Comparison of ENCODE assay signal across 1 cellular context in genomic region chr16:89922477-89922883, GRCh38.
A peak's percentile ranks its signal among the peaks of the same experiment; 100 is the strongest.
TF ChIP-seq lines count a peak whose summit lies in the region.

No MANE protein-coding gene starts in this region.

TF ChIP-seq in K562, 482 proteins besides CTCF, POLR2A, EP300 and RAD21 (continued from another document and continues in another):
- TF ChIP-seq, protein P1, sequence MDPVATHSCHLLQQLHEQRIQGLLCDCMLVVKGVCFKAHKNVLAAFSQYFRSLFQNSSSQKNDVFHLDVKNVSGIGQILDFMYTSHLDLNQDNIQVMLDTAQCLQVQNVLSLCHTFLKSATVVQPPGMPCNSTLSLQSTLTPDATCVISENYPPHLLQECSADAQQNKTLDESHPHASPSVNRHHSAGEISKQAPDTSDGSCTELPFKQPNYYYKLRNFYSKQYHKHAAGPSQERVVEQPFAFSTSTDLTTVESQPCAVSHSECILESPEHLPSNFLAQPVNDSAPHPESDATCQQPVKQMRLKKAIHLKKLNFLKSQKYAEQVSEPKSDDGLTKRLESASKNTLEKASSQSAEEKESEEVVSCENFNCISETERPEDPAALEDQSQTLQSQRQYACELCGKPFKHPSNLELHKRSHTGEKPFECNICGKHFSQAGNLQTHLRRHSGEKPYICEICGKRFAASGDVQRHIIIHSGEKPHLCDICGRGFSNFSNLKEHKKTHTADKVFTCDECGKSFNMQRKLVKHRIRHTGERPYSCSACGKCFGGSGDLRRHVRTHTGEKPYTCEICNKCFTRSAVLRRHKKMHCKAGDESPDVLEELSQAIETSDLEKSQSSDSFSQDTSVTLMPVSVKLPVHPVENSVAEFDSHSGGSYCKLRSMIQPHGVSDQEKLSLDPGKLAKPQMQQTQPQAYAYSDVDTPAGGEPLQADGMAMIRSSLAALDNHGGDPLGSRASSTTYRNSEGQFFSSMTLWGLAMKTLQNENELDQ (CRISPR knock-in tag; IDR thresholded peaks at IDR 0.05; ENCODE audit: borderline replicate concordance) = 0 out of 2 replicates have a peak, but pooled peaks have one; percentile 1
- TF ChIP-seq PTRF (tag; IDR thresholded peaks at IDR 0.05) = no peak
- TF ChIP-seq NR1H2 (CRISPR knock-in tag; IDR thresholded peaks at IDR 0.05) = no peak
- TF ChIP-seq ZNF561 (CRISPR knock-in tag; conservative IDR thresholded peaks at IDR 0.05) = no peak
- no peak for TF ChIP-seq EHMT2 (IDR thresholded peaks at IDR 0.05)
- TF ChIP-seq ZNF277 (CRISPR knock-in tag; IDR thresholded peaks at IDR 0.05; ENCODE audit: borderline replicate concordance) = no peak
- TF ChIP-seq RBM14 (IDR thresholded peaks at IDR 0.05; ENCODE audit: borderline replicate concordance, insufficient read depth, low read depth, low read length) = no peak
- TF ChIP-seq ZEB2 (IDR thresholded peaks at IDR 0.05) = no peak
- TF ChIP-seq, protein P2, sequence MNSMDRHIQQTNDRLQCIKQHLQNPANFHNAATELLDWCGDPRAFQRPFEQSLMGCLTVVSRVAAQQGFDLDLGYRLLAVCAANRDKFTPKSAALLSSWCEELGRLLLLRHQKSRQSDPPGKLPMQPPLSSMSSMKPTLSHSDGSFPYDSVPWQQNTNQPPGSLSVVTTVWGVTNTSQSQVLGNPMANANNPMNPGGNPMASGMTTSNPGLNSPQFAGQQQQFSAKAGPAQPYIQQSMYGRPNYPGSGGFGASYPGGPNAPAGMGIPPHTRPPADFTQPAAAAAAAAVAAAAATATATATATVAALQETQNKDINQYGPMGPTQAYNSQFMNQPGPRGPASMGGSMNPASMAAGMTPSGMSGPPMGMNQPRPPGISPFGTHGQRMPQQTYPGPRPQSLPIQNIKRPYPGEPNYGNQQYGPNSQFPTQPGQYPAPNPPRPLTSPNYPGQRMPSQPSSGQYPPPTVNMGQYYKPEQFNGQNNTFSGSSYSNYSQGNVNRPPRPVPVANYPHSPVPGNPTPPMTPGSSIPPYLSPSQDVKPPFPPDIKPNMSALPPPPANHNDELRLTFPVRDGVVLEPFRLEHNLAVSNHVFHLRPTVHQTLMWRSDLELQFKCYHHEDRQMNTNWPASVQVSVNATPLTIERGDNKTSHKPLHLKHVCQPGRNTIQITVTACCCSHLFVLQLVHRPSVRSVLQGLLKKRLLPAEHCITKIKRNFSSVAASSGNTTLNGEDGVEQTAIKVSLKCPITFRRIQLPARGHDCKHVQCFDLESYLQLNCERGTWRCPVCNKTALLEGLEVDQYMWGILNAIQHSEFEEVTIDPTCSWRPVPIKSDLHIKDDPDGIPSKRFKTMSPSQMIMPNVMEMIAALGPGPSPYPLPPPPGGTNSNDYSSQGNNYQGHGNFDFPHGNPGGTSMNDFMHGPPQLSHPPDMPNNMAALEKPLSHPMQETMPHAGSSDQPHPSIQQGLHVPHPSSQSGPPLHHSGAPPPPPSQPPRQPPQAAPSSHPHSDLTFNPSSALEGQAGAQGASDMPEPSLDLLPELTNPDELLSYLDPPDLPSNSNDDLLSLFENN (IDR thresholded peaks at IDR 0.05; ENCODE audit: low read depth in 2 of 2, low read length in 2 of 2) = no peak
- TF ChIP-seq ZNF174 (CRISPR knock-in tag; IDR thresholded peaks at IDR 0.05) = no peak
- no peak for TF ChIP-seq ZNF717 (CRISPR knock-in tag; IDR thresholded peaks at IDR 0.05)
- TF ChIP-seq TCF7 (IDR thresholded peaks at IDR 0.05; ENCODE audit: borderline replicate concordance) = no peak
- TF ChIP-seq RB1 (IDR thresholded peaks at IDR 0.05; ENCODE audit: low read depth) = no peak
- TF ChIP-seq SLC30A9 (CRISPR knock-in tag; IDR thresholded peaks at IDR 0.05) = no peak
- no peak for TF ChIP-seq ETV5 (CRISPR knock-in tag; IDR thresholded peaks at IDR 0.05; ENCODE audit: low read depth)
- TF ChIP-seq, protein P3, sequence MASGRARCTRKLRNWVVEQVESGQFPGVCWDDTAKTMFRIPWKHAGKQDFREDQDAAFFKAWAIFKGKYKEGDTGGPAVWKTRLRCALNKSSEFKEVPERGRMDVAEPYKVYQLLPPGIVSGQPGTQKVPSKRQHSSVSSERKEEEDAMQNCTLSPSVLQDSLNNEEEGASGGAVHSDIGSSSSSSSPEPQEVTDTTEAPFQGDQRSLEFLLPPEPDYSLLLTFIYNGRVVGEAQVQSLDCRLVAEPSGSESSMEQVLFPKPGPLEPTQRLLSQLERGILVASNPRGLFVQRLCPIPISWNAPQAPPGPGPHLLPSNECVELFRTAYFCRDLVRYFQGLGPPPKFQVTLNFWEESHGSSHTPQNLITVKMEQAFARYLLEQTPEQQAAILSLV (tag; IDR thresholded peaks at IDR 0.05) = no peak
- TF ChIP-seq SAP30 (IDR thresholded peaks at IDR 0.05; ENCODE audit: borderline replicate concordance, insufficient read depth, low read depth, low read length, poor library complexity, severe bottlenecking) = peak; percentile 23
- no peak for TF ChIP-seq HBP1 (CRISPR knock-in tag; IDR thresholded peaks at IDR 0.05)
- no peak for TF ChIP-seq NFXL1 (CRISPR knock-in tag; IDR thresholded peaks at IDR 0.05)
- no peak for TF ChIP-seq BDP1 (IDR thresholded peaks at IDR 0.05; ENCODE audit: insufficient read depth, insufficient read length)
- TF ChIP-seq NCOA1 (IDR thresholded peaks at IDR 0.05; ENCODE audit: low read depth) = no peak
- no peak for TF ChIP-seq PRPF4 (IDR thresholded peaks at IDR 0.05; ENCODE audit: insufficient read depth, low read depth, low read length, poor library complexity, severe bottlenecking)
- no peak for TF ChIP-seq TAL1 (IDR thresholded peaks at IDR 0.05)
- TF ChIP-seq HMG20A (CRISPR knock-in tag; conservative IDR thresholded peaks at IDR 0.05) = no peak
- no peak for TF ChIP-seq FOXJ2 (tag; IDR thresholded peaks at IDR 0.05)
- TF ChIP-seq NUFIP1 (IDR thresholded peaks at IDR 0.05; ENCODE audit: partially characterized antibody) = no peak
- TF ChIP-seq, protein P4, sequence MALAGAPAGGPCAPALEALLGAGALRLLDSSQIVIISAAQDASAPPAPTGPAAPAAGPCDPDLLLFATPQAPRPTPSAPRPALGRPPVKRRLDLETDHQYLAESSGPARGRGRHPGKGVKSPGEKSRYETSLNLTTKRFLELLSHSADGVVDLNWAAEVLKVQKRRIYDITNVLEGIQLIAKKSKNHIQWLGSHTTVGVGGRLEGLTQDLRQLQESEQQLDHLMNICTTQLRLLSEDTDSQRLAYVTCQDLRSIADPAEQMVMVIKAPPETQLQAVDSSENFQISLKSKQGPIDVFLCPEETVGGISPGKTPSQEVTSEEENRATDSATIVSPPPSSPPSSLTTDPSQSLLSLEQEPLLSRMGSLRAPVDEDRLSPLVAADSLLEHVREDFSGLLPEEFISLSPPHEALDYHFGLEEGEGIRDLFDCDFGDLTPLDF (CRISPR knock-in tag; IDR thresholded peaks at IDR 0.05) = no peak
- no peak for TF ChIP-seq HNRNPL (IDR thresholded peaks at IDR 0.05; ENCODE audit: low read depth, low read length)
- TF ChIP-seq NCOR1 (IDR thresholded peaks at IDR 0.05) = no peak
- TF ChIP-seq ZBTB9 (CRISPR knock-in tag; IDR thresholded peaks at IDR 0.05) = no peak
- TF ChIP-seq MTA1 (IDR thresholded peaks at IDR 0.05; ENCODE audit: borderline replicate concordance) = no peak
- no peak for TF ChIP-seq NR2C2 (CRISPR knock-in tag; IDR thresholded peaks at IDR 0.05)
- no peak for TF ChIP-seq NR2C2 (tag; IDR thresholded peaks at IDR 0.05)
- no peak for TF ChIP-seq NR2C1 (IDR thresholded peaks at IDR 0.05)
- TF ChIP-seq NR2C1 (tag; IDR thresholded peaks at IDR 0.05) = no peak
- TF ChIP-seq PHF8 (IDR thresholded peaks at IDR 0.05; ENCODE audit: borderline replicate concordance, low read length) = no peak
- TF ChIP-seq, protein P5, sequence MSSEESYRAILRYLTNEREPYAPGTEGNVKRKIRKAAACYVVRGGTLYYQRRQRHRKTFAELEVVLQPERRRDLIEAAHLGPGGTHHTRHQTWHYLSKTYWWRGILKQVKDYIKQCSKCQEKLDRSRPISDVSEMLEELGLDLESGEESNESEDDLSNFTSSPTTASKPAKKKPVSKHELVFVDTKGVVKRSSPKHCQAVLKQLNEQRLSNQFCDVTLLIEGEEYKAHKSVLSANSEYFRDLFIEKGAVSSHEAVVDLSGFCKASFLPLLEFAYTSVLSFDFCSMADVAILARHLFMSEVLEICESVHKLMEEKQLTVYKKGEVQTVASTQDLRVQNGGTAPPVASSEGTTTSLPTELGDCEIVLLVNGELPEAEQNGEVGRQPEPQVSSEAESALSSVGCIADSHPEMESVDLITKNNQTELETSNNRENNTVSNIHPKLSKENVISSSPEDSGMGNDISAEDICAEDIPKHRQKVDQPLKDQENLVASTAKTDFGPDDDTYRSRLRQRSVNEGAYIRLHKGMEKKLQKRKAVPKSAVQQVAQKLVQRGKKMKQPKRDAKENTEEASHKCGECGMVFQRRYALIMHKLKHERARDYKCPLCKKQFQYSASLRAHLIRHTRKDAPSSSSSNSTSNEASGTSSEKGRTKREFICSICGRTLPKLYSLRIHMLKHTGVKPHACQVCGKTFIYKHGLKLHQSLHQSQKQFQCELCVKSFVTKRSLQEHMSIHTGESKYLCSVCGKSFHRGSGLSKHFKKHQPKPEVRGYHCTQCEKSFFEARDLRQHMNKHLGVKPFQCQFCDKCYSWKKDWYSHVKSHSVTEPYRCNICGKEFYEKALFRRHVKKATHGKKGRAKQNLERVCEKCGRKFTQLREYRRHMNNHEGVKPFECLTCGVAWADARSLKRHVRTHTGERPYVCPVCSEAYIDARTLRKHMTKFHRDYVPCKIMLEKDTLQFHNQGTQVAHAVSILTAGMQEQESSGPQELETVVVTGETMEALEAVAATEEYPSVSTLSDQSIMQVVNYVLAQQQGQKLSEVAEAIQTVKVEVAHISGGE (CRISPR knock-in tag; IDR thresholded peaks at IDR 0.05) = 0 out of 6 replicates have a peak, but pooled peaks of 1 of the 3 experiments have one; percentile 35
- no peak for TF ChIP-seq SMARCC2 (IDR thresholded peaks at IDR 0.05; ENCODE audit: low read depth)
- peak; percentile 81 for TF ChIP-seq JUN (IDR thresholded peaks at IDR 0.05; ENCODE audit: borderline replicate concordance, low read depth, low read length)
- 0 out of 2 replicates have a peak, but pooled peaks have one; percentile 12 for TF ChIP-seq JUN (CRISPR knock-in tag; IDR thresholded peaks at IDR 0.05; ENCODE audit: borderline replicate concordance)
- no peak for TF ChIP-seq PHF21A (IDR thresholded peaks at IDR 0.05; ENCODE audit: borderline replicate concordance, low read depth)
- TF ChIP-seq SMAD3 (CRISPR knock-in tag; conservative IDR thresholded peaks at IDR 0.05) = no peak
- TF ChIP-seq KHSRP (IDR thresholded peaks at IDR 0.05) = no peak
- TF ChIP-seq, protein P6, sequence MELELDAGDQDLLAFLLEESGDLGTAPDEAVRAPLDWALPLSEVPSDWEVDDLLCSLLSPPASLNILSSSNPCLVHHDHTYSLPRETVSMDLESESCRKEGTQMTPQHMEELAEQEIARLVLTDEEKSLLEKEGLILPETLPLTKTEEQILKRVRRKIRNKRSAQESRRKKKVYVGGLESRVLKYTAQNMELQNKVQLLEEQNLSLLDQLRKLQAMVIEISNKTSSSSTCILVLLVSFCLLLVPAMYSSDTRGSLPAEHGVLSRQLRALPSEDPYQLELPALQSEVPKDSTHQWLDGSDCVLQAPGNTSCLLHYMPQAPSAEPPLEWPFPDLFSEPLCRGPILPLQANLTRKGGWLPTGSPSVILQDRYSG (tag; conservative IDR thresholded peaks at IDR 0.05; ENCODE audit: low read depth) = no peak
- no peak for TF ChIP-seq TBP (optimal IDR thresholded peaks at IDR 0.05; ENCODE audit: low read depth, low read length)
- no peak for TF ChIP-seq HMGN3 (IDR thresholded peaks at IDR 0.05; ENCODE audit: borderline replicate concordance, extremely low read depth, insufficient read length, low read depth, low read length)
- TF ChIP-seq PURB (CRISPR knock-in tag; IDR thresholded peaks at IDR 0.05; ENCODE audit: low read depth) = no peak
- peak in 1 of 3 experiments; percentile 45 for TF ChIP-seq YY1 (IDR thresholded peaks at IDR 0.05; ENCODE audit: borderline replicate concordance in 1 of 3, control insufficient read depth in 1 of 3, extremely low read depth in 1 of 3, insufficient read depth in 3 of 3, insufficient read length in 1 of 3, insufficient replicate concordance in 2 of 3, low read depth in 1 of 3, low read length in 2 of 3)
- TF ChIP-seq, protein P7, sequence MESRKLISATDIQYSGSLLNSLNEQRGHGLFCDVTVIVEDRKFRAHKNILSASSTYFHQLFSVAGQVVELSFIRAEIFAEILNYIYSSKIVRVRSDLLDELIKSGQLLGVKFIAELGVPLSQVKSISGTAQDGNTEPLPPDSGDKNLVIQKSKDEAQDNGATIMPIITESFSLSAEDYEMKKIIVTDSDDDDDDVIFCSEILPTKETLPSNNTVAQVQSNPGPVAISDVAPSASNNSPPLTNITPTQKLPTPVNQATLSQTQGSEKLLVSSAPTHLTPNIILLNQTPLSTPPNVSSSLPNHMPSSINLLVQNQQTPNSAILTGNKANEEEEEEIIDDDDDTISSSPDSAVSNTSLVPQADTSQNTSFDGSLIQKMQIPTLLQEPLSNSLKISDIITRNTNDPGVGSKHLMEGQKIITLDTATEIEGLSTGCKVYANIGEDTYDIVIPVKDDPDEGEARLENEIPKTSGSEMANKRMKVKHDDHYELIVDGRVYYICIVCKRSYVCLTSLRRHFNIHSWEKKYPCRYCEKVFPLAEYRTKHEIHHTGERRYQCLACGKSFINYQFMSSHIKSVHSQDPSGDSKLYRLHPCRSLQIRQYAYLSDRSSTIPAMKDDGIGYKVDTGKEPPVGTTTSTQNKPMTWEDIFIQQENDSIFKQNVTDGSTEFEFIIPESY (CRISPR knock-in tag; IDR thresholded peaks at IDR 0.05) = no peak
- no peak for TF ChIP-seq NR4A1 (CRISPR knock-in tag; IDR thresholded peaks at IDR 0.05)
- no peak for TF ChIP-seq NR4A1 (tag; IDR thresholded peaks at IDR 0.05)
